ENCODE assay signal across 1 cellular context in the genomic region with DNA sequence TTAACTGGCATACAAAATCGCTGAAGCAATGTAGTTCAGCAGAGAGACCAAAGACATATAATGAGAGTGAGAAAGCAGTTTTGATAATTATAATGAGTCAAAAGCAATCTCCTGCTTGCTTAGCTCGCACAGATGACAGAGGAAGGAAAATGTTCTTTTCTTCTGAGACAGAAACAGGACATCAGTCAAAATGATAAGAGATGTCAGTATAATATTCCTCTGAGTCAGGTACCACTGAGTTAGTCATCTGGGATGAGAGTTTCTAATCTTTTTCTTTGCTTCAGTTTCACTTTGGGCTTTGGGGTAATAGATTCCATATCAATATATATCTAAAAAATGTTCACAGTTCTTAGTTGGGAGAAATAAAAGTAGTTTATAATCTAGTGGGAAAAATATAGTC.
TF ChIP-seq lines count a peak whose summit lies in the region.

No MANE protein-coding gene starts in this region.

TF ChIP-seq in WTC11, 78 proteins besides CTCF, POLR2A, EP300 and RAD21:
- no peak for TF ChIP-seq E2F4 (CRISPR knock-in tag; IDR thresholded peaks at IDR 0.05; ENCODE audit: borderline replicate concordance, low read depth)
- TF ChIP-seq ZNF416 (CRISPR knock-in tag; IDR thresholded peaks at IDR 0.05): no peak
- TF ChIP-seq, protein P1, sequence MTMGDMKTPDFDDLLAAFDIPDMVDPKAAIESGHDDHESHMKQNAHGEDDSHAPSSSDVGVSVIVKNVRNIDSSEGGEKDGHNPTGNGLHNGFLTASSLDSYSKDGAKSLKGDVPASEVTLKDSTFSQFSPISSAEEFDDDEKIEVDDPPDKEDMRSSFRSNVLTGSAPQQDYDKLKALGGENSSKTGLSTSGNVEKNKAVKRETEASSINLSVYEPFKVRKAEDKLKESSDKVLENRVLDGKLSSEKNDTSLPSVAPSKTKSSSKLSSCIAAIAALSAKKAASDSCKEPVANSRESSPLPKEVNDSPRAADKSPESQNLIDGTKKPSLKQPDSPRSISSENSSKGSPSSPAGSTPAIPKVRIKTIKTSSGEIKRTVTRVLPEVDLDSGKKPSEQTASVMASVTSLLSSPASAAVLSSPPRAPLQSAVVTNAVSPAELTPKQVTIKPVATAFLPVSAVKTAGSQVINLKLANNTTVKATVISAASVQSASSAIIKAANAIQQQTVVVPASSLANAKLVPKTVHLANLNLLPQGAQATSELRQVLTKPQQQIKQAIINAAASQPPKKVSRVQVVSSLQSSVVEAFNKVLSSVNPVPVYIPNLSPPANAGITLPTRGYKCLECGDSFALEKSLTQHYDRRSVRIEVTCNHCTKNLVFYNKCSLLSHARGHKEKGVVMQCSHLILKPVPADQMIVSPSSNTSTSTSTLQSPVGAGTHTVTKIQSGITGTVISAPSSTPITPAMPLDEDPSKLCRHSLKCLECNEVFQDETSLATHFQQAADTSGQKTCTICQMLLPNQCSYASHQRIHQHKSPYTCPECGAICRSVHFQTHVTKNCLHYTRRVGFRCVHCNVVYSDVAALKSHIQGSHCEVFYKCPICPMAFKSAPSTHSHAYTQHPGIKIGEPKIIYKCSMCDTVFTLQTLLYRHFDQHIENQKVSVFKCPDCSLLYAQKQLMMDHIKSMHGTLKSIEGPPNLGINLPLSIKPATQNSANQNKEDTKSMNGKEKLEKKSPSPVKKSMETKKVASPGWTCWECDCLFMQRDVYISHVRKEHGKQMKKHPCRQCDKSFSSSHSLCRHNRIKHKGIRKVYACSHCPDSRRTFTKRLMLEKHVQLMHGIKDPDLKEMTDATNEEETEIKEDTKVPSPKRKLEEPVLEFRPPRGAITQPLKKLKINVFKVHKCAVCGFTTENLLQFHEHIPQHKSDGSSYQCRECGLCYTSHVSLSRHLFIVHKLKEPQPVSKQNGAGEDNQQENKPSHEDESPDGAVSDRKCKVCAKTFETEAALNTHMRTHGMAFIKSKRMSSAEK (CRISPR knock-in tag; IDR thresholded peaks at IDR 0.05; ENCODE audit: borderline replicate concordance): no peak
- no peak for TF ChIP-seq ERG (CRISPR knock-in tag; IDR thresholded peaks at IDR 0.05)
- TF ChIP-seq, protein P2, sequence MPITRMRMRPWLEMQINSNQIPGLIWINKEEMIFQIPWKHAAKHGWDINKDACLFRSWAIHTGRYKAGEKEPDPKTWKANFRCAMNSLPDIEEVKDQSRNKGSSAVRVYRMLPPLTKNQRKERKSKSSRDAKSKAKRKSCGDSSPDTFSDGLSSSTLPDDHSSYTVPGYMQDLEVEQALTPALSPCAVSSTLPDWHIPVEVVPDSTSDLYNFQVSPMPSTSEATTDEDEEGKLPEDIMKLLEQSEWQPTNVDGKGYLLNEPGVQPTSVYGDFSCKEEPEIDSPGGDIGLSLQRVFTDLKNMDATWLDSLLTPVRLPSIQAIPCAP (CRISPR knock-in tag; IDR thresholded peaks at IDR 0.05): no peak
- TF ChIP-seq, protein P3, sequence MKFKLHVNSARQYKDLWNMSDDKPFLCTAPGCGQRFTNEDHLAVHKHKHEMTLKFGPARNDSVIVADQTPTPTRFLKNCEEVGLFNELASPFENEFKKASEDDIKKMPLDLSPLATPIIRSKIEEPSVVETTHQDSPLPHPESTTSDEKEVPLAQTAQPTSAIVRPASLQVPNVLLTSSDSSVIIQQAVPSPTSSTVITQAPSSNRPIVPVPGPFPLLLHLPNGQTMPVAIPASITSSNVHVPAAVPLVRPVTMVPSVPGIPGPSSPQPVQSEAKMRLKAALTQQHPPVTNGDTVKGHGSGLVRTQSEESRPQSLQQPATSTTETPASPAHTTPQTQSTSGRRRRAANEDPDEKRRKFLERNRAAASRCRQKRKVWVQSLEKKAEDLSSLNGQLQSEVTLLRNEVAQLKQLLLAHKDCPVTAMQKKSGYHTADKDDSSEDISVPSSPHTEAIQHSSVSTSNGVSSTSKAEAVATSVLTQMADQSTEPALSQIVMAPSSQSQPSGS (CRISPR knock-in tag; IDR thresholded peaks at IDR 0.05; ENCODE audit: borderline replicate concordance, low read depth): no peak
- TF ChIP-seq ZNF219 (CRISPR knock-in tag; IDR thresholded peaks at IDR 0.05; ENCODE audit: borderline replicate concordance): no peak
- no peak for TF ChIP-seq SOX15 (CRISPR knock-in tag; IDR thresholded peaks at IDR 0.05)
